22 cellular contexts compared by ENCODE assay signal in genomic region chr6:3214898-3215297, GRCh38.
"Had no signal": no experiment of that assay in that cellular context is flagged by ENCODE, and none has a peak within 500 bp of the region (broad histone marks: within the 10 kb centered on the region; RNA-seq: fewer than 3 reads in every experiment).

No MANE protein-coding gene starts in this region.

- H3K27ac ChIP-seq: adrenal gland, breast epithelium, epithelial cell of prostate, heart left ventricle, right lobe of liver, testis, vagina had no signal

- H3K27ac Mint-ChIP-seq: activated naive CD4-positive, alpha-beta T cell treated with anti-CD3 and anti-CD28 coated beads, Interleukin-2, amount 50 U/mL, for 72 hours; activated T-helper 17 cell treated with anti-CD3 and anti-CD28 coated beads, Interleukin-2, amount 50 U/mL, for 72 hours; memory B cell; nephron progenitor cell; stimulated activated naive B cell treated with anti-CD40 and anti-IgM and Interleukin-4, amounts not matched to agents 10 μg/mL and 1 μg/mL and 100 μg/mL, for 72 hours; type B pancreatic cell had no signal

- H3K9me3 Mint-ChIP-seq: activated naive CD4-positive, alpha-beta T cell treated with anti-CD3 and anti-CD28 coated beads, Interleukin-2, amount 50 U/mL, for 72 hours; activated T-helper 17 cell treated with anti-CD3 and anti-CD28 coated beads, Interleukin-2, amount 50 U/mL, for 72 hours; memory B cell; nephron progenitor cell; stimulated activated naive B cell treated with anti-CD40 and anti-IgM and Interleukin-4, amounts not matched to agents 10 μg/mL and 1 μg/mL and 100 μg/mL, for 72 hours; type B pancreatic cell had no signal

- H3K4me1 ChIP-seq: adrenal gland, breast epithelium, heart left ventricle, right lobe of liver, testis, vagina had no signal

- H3K4me3 Mint-ChIP-seq: activated T-helper 17 cell treated with anti-CD3 and anti-CD28 coated beads, Interleukin-2, amount 50 U/mL, for 72 hours; memory B cell; nephron progenitor cell; stimulated activated naive B cell treated with anti-CD40 and anti-IgM and Interleukin-4, amounts not matched to agents 10 μg/mL and 1 μg/mL and 100 μg/mL, for 72 hours; type B pancreatic cell had no signal

- DNase-seq: activated CD4-positive, alpha-beta T cell treated with anti-CD3 and anti-CD28 coated beads for 1 hour; activated CD4-positive, alpha-beta T cell treated with anti-CD3 and anti-CD28 coated beads, Interleukin-2, amount 50 U/mL, for 1 hour; activated T-cell treated with anti-CD3 and anti-CD28 coated beads, Interleukin-2, amount 50 U/mL, for 1 hour; adrenal gland; cortex of kidney; heart left ventricle; islet precursor cell; left cardiac atrium; nephron progenitor cell; right lobe of liver; stimulated activated CD4-positive, alpha-beta T cell treated with anti-CD3 and anti-CD28 coated beads, Interleukin-2, amount 100 ng/mL, for 48 hours; stimulated activated CD8-positive, alpha-beta memory T cell treated with anti-CD3 and anti-CD28 coated beads, Interleukin-4, amount 100 ng/mL, for 48 hours; stimulated activated naive B cell treated with anti-CD40 and anti-IgM and Interleukin-4, amounts not matched to agents 10 μg/mL and 1 μg/mL and 100 μg/mL, for 72 hours; T-helper 9 cell; testis had no signal

- ATAC-seq: activated naive CD4-positive, alpha-beta T cell treated with anti-CD3 and anti-CD28 coated beads, Interleukin-2, amount 50 U/mL, for 72 hours; activated T-helper 17 cell treated with anti-CD3 and anti-CD28 coated beads, Interleukin-2, amount 50 U/mL, for 72 hours; heart left ventricle; left cardiac atrium; right lobe of liver; stimulated activated naive B cell treated with anti-CD40 and anti-IgM and Interleukin-4, amounts not matched to agents 10 μg/mL and 1 μg/mL and 100 μg/mL, for 72 hours had no signal

- H3K9me3 ChIP-seq: adrenal gland, breast epithelium, heart left ventricle, right lobe of liver, testis, vagina had no signal

- H3K4me1 Mint-ChIP-seq: memory B cell had no signal

- H3K27me3 ChIP-seq: adrenal gland, breast epithelium, right lobe of liver, testis, vagina had no signal

- H3K36me3 Mint-ChIP-seq: activated naive CD4-positive, alpha-beta T cell treated with anti-CD3 and anti-CD28 coated beads, Interleukin-2, amount 50 U/mL, for 72 hours; memory B cell; type B pancreatic cell had no signal

- H3K36me3 ChIP-seq: adrenal gland, breast epithelium, heart left ventricle, right lobe of liver, vagina had no signal

- H3K4me3 ChIP-seq: adrenal gland, breast epithelium, heart left ventricle, right lobe of liver, testis, vagina had no signal
